Comparison of ENCODE assay signal across 14 cellular contexts in the genomic region with DNA sequence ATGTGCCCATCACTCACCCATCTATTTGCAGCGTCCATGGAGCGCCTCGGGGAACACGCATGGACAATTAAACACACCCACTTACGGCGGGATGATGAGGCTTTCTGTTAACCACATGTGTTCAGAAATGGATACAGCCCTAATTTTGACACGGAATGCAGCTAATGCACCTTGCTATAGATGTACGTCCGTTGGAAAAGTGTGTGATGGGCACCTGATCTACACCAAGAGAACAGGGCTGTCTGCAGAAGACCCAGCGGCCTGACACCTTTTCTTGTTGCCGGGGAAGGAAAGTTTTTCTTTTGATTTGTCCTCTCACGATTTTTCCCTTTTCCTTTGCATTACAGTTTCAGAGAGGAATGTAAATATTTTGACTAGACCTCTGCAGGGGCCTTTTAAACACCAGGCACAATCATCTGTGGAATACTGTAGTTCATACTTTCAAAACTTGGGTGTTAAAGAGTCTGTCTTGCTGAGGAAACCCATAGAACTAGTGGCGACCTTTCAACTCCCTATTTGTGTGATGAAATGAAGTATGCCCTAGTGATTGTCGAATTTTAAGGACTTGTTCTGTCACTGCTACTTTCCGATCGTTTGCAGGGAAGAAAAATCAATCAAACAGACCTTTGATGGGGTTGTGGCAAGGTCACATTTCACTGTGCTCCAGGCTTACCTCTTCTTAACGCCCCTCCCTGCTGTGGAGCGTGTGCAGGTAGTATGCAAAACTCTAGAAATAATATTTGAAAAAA. TPM values are rescaled to one million over a fixed set of nuclear protein-coding genes. Genes with fewer than 3 reads are reported as not detected.
DNase-seq lines count a peak whose midpoint lies in the region; ATAC-seq, FAIRE-seq and TF ChIP-seq lines count a peak whose summit lies in the region.
"Had no signal": no experiment of that assay in that cellular context is flagged by ENCODE, and none has a peak within 500 bp of the region (broad histone marks: within the 10 kb centered on the region; RNA-seq: fewer than 3 reads in every experiment).

No MANE protein-coding gene starts in this region.

- H3K36me3 Mint-ChIP-seq in natural killer cell (peaks cover 22% of the 10 kb centered on the region), WTC11 (no peaks in the 10 kb centered on the region)
- peaks cover 4% of the 10 kb centered on the region for H3K36me3 Mint-ChIP-seq in natural killer cell treated with Interleukin-12 subunit alpha and Interleukin-12 subunit beta and Interleukin-15 and Interleukin-18, amount 100 ng/mL, for 72 hours

- peaks cover 51 to 69% of the 10 kb centered on the region in 2 donors for H3K27me3 Mint-ChIP-seq in natural killer cell (ENCODE audit: low read depth in 2 of 2)
- peaks cover 47 to 61% of the 10 kb centered on the region in 2 donors for H3K27me3 Mint-ChIP-seq in natural killer cell treated with Interleukin-12 subunit alpha and Interleukin-12 subunit beta and Interleukin-15 and Interleukin-18, amount 100 ng/mL, for 72 hours
- H3K27me3 Mint-ChIP-seq in WTC11 (ENCODE audit: low read depth): peaks cover 78% of the 10 kb centered on the region

- ATAC-seq in natural killer cell (peak in 1 of 3 donors; percentile 12), WTC11 (no peak), GM18873 (IDR thresholded peaks at IDR 0.05; ENCODE audit: low FRiP score, unreplicated experiment) (no peak), GM18861 (IDR thresholded peaks at IDR 0.05; ENCODE audit: unreplicated experiment) (no peak)
- no peak for ATAC-seq in natural killer cell treated with Interleukin-12 subunit alpha and Interleukin-12 subunit beta and Interleukin-15 and Interleukin-18, amount 100 ng/mL, for 72 hours

- TF ChIP-seq CTCF in natural killer cell (IDR thresholded peaks at IDR 0.05) (no peak), WTC11 (IDR thresholded peaks at IDR 0.05) (no peak)

- peak overlapping the region; percentile 13 for H3K4me3 Mint-ChIP-seq in natural killer cell
- H3K4me3 Mint-ChIP-seq in natural killer cell treated with Interleukin-12 subunit alpha and Interleukin-12 subunit beta and Interleukin-15 and Interleukin-18, amount 100 ng/mL, for 72 hours: no peak overlapping the region
- H3K4me3 Mint-ChIP-seq in WTC11: peak overlapping the region; percentile 68

- H3K27ac Mint-ChIP-seq in natural killer cell (no peak overlapping the region), WTC11 (no peak overlapping the region)
- H3K27ac Mint-ChIP-seq in natural killer cell treated with Interleukin-12 subunit alpha and Interleukin-12 subunit beta and Interleukin-15 and Interleukin-18, amount 100 ng/mL, for 72 hours: no peak overlapping the region

- POLR2A ChIA-PET in WTC11 (lab: Charles Lee): no interaction called here

- intact Hi-C loops in natural killer cell (cut with micrococcal nuclease) (no loop called here), posterior vena cava (cut with DNase I) (no loop called here)

- no peak for DNase-seq in natural killer cell
- no peak for DNase-seq in natural killer cell treated with Interleukin-12 subunit alpha and Interleukin-12 subunit beta and Interleukin-15 and Interleukin-18, amount 100 ng/mL, for 72 hours (ENCODE audit: low spot score)
- no peak for DNase-seq in WTC11 (ENCODE audit: low spot score)
- DNase-seq in hepatic stellate cell (ENCODE audit: low spot score): peak; percentile 22
- no peak for DNase-seq in GM12891 (ENCODE audit: insufficient read length, low spot score)
- no peak for DNase-seq in posterior vena cava (ENCODE audit: low spot score)
- DNase-seq: activated effector memory CD4-positive, alpha-beta T cell treated with anti-CD3 and anti-CD28 coated beads, Interleukin-2, amount 50 U/mL, for 16 hours; cortex of kidney; stimulated activated naive CD4-positive, alpha-beta T cell treated with Interleukin-2 at 50 U/mL for 16 hours had no signal

- TF ChIP-seq POLR2A in GM12891 (IDR thresholded peaks at IDR 0.05; ENCODE audit: low read depth, low read length): no peak

- CTCF ChIA-PET in WTC11 (lab: Charles Lee): no interaction called here

- H3K4me1 Mint-ChIP-seq in natural killer cell: peaks cover 10 to 22% of the 10 kb centered on the region in 2 donors
- peaks cover 0 to 14% of the 10 kb centered on the region in 2 donors for H3K4me1 Mint-ChIP-seq in natural killer cell treated with Interleukin-12 subunit alpha and Interleukin-12 subunit beta and Interleukin-15 and Interleukin-18, amount 100 ng/mL, for 72 hours (ENCODE audit: low read depth in 2 of 2)
- H3K4me1 Mint-ChIP-seq in WTC11: peaks cover 56% of the 10 kb centered on the region

- H3K9me3 Mint-ChIP-seq in natural killer cell (no peaks in the 10 kb centered on the region), WTC11 (no peaks in the 10 kb centered on the region)
- H3K9me3 Mint-ChIP-seq in natural killer cell treated with Interleukin-12 subunit alpha and Interleukin-12 subunit beta and Interleukin-15 and Interleukin-18, amount 100 ng/mL, for 72 hours: no peaks in the 10 kb centered on the region

- FAIRE-seq in GM12891 (lab: Jason Lieb, UNC): no peak
- FAIRE-seq: D721Med, GM18507, RCC 7860 had no signal

TF ChIP-seq in WTC11, 78 proteins besides CTCF, POLR2A, EP300 and RAD21 (continues in another document):
- TF ChIP-seq ETV6 (CRISPR knock-in tag; IDR thresholded peaks at IDR 0.05) (no peak), STAT6 (CRISPR knock-in tag; conservative IDR thresholded peaks at IDR 0.05; ENCODE audit: low read depth) (no peak), ATF3 (CRISPR knock-in tag; conservative IDR thresholded peaks at IDR 0.05) (no peak), MXD4 (CRISPR knock-in tag; IDR thresholded peaks at IDR 0.05; ENCODE audit: borderline replicate concordance) (no peak)

TF ChIP-seq in GM12891, 5 proteins besides CTCF, POLR2A, EP300 and RAD21:
- TF ChIP-seq POLR2AphosphoS5 (IDR thresholded peaks at IDR 0.05; ENCODE audit: low read depth, low read length): no peak
- TF ChIP-seq TAF1 (IDR thresholded peaks at IDR 0.05; ENCODE audit: low read depth, low read length): no peak
- TF ChIP-seq PAX5 (IDR thresholded peaks at IDR 0.05; ENCODE audit: insufficient read depth, low read length, severe bottlenecking): no peak
- no peak for TF ChIP-seq SPI1 (IDR thresholded peaks at IDR 0.05; ENCODE audit: low read depth, low read length)
- TF ChIP-seq POU2F2 (IDR thresholded peaks at IDR 0.05; ENCODE audit: low read depth, low read length): no peak

RNA-seq across cellular contexts. Expression of gene PAX6, which starts 16.5 kb away (rescaled TPM):
- total RNA-seq in natural killer cell (not detected), WTC11 (2021) (0.18 to 3.3 TPM (median 0.30 TPM) in 3 replicates), posterior vena cava (not detected)
- total RNA-seq in natural killer cell treated with Interleukin-12 subunit alpha and Interleukin-12 subunit beta and Interleukin-15 and Interleukin-18, amount 100 ng/mL, for 72 hours: not detected
- polyA plus RNA-seq in GM12891 (2012; ENCODE audit: low read depth, missing spikeins): not detected
